ENCODE assay signal across 1 cellular context in the genomic region with DNA sequence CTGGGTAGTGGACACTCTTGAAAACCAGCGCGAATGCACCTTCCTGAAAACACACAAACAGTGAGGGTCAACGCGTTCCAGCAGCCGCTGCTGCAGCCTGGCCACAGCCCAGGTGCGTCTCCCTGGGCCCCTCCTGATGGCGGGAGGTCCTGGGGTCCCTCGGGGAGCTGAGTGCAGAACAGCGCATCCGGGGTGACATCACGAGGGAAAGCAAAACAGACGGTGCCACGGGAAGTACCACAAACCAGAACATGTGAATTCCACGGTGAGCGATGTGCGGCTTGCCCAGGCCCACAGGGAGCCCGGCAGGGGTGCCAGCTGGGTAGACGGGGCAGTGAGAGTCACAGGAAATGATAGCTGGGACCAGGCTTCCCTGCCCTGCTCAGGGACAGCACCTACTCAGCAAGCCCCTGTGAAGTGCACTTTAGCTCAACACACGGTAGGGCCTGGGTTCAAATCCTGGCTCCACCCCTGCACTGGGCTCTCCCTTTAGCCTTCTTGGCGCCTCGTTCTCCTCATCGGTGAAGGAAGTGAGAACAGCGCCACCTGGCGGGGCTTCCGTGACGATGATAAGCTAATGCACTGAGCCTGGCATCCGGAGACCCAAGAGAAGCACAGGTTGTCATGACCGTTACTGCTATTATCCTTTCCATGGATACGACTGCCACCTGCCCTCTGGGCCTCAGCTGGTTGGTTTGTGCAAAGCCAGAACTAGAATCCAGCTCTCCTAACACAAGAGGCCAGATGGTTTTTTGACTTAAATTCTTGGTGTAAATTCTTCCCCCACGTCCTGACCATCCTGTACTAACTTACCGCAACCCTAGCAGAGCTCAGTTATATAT.
TF ChIP-seq lines count a peak whose summit lies in the region.

No MANE protein-coding gene starts in this region.

TF ChIP-seq in HepG2, 621 proteins besides CTCF, POLR2A, EP300 and RAD21 (continued from another document and continues in another):
- TF ChIP-seq ZNF331 (CRISPR knock-in tag; IDR thresholded peaks at IDR 0.05) (0 out of 2 replicates have a peak, but pooled peaks have one; percentile 33), ZC3H13 (CRISPR knock-in tag; IDR thresholded peaks at IDR 0.05) (no peak), ZMYM2 (CRISPR knock-in tag; IDR thresholded peaks at IDR 0.05) (no peak), ETV5 (CRISPR knock-in tag; IDR thresholded peaks at IDR 0.05; ENCODE audit: borderline replicate concordance) (peak; percentile 58; the same call in 1 of the 2 replicates), KDM4B (CRISPR knock-in tag; IDR thresholded peaks at IDR 0.05) (no peak), POLR2G (IDR thresholded peaks at IDR 0.05; ENCODE audit: low read depth, low read length) (no peak), NR2F6 (IDR thresholded peaks at IDR 0.05) (no peak), NR2F6 (CRISPR knock-in tag; IDR thresholded peaks at IDR 0.05) (no peak), ZIK1 (CRISPR knock-in tag; IDR thresholded peaks at IDR 0.05; ENCODE audit: borderline replicate concordance, low read depth) (no peak), SMAD3 (CRISPR knock-in tag; IDR thresholded peaks at IDR 0.05) (no peak), NR2C2 (CRISPR knock-in tag; IDR thresholded peaks at IDR 0.05; ENCODE audit: borderline replicate concordance) (no peak), ZNF205 (CRISPR knock-in tag; IDR thresholded peaks at IDR 0.05) (no peak), STAG1 (CRISPR knock-in tag; IDR thresholded peaks at IDR 0.05) (peak; percentile 76), SNRNP70 (IDR thresholded peaks at IDR 0.05; ENCODE audit: low read depth, low read length) (no peak), ZSCAN25 (CRISPR knock-in tag; IDR thresholded peaks at IDR 0.05) (peak; percentile 84), ZMYM3 (CRISPR knock-in tag; IDR thresholded peaks at IDR 0.05) (peak; percentile 46; the same call in 1 of the 2 replicates), ZNF816 (CRISPR knock-in tag; IDR thresholded peaks at IDR 0.05; ENCODE audit: borderline replicate concordance) (no peak), ZNF674 (CRISPR knock-in tag; IDR thresholded peaks at IDR 0.05; ENCODE audit: low read depth) (no peak), DPF2 (CRISPR knock-in tag; IDR thresholded peaks at IDR 0.05; ENCODE audit: borderline replicate concordance, low read depth) (no peak), ZNF557 (CRISPR knock-in tag; IDR thresholded peaks at IDR 0.05) (no peak), ELF1 (CRISPR knock-in tag; IDR thresholded peaks at IDR 0.05) (peak; percentile 52), TAF15 (IDR thresholded peaks at IDR 0.05; ENCODE audit: low read depth, low read length, poor library complexity, severe bottlenecking) (no peak), MTA3 (CRISPR knock-in tag; IDR thresholded peaks at IDR 0.05) (no peak), SRSF4 (IDR thresholded peaks at IDR 0.05; ENCODE audit: low read depth, low read length, poor library complexity, severe bottlenecking) (no peak), ZNF12 (CRISPR knock-in tag; IDR thresholded peaks at IDR 0.05) (no peak), SMC3 (IDR thresholded peaks at IDR 0.05; ENCODE audit: low read length) (peak; percentile 73), SPEN (CRISPR knock-in tag; IDR thresholded peaks at IDR 0.05; ENCODE audit: low read depth) (no peak), CHCHD3 (CRISPR knock-in tag; IDR thresholded peaks at IDR 0.05) (no peak), AHR (CRISPR knock-in tag; IDR thresholded peaks at IDR 0.05) (no peak), PHF21A (CRISPR knock-in tag; IDR thresholded peaks at IDR 0.05) (no peak), ZNF569 (CRISPR knock-in tag; IDR thresholded peaks at IDR 0.05; ENCODE audit: borderline replicate concordance) (no peak), KMT2A (CRISPR knock-in tag; IDR thresholded peaks at IDR 0.05) (no peak), DMAP1 (CRISPR knock-in tag; IDR thresholded peaks at IDR 0.05) (no peak)
- TF ChIP-seq, protein P1, sequence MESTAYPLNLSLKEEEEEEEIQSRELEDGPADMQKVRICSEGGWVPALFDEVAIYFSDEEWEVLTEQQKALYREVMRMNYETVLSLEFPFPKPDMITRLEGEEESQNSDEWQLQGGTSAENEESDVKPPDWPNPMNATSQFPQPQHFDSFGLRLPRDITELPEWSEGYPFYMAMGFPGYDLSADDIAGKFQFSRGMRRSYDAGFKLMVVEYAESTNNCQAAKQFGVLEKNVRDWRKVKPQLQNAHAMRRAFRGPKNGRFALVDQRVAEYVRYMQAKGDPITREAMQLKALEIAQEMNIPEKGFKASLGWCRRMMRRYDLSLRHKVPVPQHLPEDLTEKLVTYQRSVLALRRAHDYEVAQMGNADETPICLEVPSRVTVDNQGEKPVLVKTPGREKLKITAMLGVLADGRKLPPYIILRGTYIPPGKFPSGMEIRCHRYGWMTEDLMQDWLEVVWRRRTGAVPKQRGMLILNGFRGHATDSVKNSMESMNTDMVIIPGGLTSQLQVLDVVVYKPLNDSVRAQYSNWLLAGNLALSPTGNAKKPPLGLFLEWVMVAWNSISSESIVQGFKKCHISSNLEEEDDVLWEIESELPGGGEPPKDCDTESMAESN (CRISPR knock-in tag; conservative IDR thresholded peaks at IDR 0.05): no peak
- TF ChIP-seq, protein P2, sequence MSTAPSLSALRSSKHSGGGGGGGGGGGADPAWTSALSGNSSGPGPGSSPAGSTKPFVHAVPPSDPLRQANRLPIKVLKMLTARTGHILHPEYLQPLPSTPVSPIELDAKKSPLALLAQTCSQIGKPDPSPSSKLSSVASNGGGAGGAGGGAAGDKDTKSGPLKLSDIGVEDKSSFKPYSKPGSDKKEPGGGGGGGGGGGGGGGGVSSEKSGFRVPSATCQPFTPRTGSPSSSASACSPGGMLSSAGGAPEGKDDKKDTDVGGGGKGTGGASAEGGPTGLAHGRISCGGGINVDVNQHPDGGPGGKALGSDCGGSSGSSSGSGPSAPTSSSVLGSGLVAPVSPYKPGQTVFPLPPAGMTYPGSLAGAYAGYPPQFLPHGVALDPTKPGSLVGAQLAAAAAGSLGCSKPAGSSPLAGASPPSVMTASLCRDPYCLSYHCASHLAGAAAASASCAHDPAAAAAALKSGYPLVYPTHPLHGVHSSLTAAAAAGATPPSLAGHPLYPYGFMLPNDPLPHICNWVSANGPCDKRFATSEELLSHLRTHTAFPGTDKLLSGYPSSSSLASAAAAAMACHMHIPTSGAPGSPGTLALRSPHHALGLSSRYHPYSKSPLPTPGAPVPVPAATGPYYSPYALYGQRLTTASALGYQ (CRISPR knock-in tag; IDR thresholded peaks at IDR 0.05): no peak
- TF ChIP-seq, protein P3, sequence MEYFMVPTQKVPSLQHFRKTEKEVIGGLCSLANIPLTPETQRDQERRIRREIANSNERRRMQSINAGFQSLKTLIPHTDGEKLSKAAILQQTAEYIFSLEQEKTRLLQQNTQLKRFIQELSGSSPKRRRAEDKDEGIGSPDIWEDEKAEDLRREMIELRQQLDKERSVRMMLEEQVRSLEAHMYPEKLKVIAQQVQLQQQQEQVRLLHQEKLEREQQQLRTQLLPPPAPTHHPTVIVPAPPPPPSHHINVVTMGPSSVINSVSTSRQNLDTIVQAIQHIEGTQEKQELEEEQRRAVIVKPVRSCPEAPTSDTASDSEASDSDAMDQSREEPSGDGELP (IDR thresholded peaks at IDR 0.05; ENCODE audit: borderline replicate concordance, low read depth): no peak
- TF ChIP-seq, protein P4, sequence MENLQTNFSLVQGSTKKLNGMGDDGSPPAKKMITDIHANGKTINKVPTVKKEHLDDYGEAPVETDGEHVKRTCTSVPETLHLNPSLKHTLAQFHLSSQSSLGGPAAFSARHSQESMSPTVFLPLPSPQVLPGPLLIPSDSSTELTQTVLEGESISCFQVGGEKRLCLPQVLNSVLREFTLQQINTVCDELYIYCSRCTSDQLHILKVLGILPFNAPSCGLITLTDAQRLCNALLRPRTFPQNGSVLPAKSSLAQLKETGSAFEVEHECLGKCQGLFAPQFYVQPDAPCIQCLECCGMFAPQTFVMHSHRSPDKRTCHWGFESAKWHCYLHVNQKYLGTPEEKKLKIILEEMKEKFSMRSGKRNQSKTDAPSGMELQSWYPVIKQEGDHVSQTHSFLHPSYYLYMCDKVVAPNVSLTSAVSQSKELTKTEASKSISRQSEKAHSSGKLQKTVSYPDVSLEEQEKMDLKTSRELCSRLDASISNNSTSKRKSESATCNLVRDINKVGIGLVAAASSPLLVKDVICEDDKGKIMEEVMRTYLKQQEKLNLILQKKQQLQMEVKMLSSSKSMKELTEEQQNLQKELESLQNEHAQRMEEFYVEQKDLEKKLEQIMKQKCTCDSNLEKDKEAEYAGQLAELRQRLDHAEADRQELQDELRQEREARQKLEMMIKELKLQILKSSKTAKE (CRISPR knock-in tag; IDR thresholded peaks at IDR 0.05; ENCODE audit: borderline replicate concordance): no peak
- TF ChIP-seq, protein P5, sequence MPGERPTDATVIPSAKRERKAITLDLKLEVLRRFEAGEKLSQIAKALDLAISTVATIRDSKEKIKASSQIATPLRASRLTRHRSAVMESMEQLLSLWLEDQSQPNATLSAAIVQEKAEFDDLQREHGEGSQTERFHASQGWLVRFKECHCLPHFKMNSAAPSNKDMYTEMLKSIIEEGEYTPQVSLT (CRISPR knock-in tag; IDR thresholded peaks at IDR 0.05; ENCODE audit: borderline replicate concordance, low read depth): no peak
- TF ChIP-seq, protein P6, sequence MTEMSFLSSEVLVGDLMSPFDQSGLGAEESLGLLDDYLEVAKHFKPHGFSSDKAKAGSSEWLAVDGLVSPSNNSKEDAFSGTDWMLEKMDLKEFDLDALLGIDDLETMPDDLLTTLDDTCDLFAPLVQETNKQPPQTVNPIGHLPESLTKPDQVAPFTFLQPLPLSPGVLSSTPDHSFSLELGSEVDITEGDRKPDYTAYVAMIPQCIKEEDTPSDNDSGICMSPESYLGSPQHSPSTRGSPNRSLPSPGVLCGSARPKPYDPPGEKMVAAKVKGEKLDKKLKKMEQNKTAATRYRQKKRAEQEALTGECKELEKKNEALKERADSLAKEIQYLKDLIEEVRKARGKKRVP (CRISPR knock-in tag; IDR thresholded peaks at IDR 0.05): no peak
- TF ChIP-seq, protein P7, sequence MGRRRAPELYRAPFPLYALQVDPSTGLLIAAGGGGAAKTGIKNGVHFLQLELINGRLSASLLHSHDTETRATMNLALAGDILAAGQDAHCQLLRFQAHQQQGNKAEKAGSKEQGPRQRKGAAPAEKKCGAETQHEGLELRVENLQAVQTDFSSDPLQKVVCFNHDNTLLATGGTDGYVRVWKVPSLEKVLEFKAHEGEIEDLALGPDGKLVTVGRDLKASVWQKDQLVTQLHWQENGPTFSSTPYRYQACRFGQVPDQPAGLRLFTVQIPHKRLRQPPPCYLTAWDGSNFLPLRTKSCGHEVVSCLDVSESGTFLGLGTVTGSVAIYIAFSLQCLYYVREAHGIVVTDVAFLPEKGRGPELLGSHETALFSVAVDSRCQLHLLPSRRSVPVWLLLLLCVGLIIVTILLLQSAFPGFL (CRISPR knock-in tag; IDR thresholded peaks at IDR 0.05): no peak
- TF ChIP-seq, protein P8, sequence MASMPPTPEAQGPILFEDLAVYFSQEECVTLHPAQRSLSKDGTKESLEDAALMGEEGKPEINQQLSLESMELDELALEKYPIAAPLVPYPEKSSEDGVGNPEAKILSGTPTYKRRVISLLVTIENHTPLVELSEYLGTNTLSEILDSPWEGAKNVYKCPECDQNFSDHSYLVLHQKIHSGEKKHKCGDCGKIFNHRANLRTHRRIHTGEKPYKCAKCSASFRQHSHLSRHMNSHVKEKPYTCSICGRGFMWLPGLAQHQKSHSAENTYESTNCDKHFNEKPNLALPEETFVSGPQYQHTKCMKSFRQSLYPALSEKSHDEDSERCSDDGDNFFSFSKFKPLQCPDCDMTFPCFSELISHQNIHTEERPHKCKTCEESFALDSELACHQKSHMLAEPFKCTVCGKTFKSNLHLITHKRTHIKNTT (CRISPR knock-in tag; IDR thresholded peaks at IDR 0.05): no peak
- TF ChIP-seq, protein P9, sequence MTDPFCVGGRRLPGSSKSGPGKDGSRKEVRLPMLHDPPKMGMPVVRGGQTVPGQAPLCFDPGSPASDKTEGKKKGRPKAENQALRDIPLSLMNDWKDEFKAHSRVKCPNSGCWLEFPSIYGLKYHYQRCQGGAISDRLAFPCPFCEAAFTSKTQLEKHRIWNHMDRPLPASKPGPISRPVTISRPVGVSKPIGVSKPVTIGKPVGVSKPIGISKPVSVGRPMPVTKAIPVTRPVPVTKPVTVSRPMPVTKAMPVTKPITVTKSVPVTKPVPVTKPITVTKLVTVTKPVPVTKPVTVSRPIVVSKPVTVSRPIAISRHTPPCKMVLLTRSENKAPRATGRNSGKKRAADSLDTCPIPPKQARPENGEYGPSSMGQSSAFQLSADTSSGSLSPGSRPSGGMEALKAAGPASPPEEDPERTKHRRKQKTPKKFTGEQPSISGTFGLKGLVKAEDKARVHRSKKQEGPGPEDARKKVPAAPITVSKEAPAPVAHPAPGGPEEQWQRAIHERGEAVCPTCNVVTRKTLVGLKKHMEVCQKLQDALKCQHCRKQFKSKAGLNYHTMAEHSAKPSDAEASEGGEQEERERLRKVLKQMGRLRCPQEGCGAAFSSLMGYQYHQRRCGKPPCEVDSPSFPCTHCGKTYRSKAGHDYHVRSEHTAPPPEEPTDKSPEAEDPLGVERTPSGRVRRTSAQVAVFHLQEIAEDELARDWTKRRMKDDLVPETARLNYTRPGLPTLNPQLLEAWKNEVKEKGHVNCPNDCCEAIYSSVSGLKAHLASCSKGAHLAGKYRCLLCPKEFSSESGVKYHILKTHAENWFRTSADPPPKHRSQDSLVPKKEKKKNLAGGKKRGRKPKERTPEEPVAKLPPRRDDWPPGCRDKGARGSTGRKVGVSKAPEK (CRISPR knock-in tag; IDR thresholded peaks at IDR 0.05; ENCODE audit: borderline replicate concordance): no peak
- TF ChIP-seq, protein P10, sequence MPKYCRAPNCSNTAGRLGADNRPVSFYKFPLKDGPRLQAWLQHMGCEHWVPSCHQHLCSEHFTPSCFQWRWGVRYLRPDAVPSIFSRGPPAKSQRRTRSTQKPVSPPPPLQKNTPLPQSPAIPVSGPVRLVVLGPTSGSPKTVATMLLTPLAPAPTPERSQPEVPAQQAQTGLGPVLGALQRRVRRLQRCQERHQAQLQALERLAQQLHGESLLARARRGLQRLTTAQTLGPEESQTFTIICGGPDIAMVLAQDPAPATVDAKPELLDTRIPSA (CRISPR knock-in tag; IDR thresholded peaks at IDR 0.05; ENCODE audit: borderline replicate concordance): no peak
- TF ChIP-seq, protein P11, sequence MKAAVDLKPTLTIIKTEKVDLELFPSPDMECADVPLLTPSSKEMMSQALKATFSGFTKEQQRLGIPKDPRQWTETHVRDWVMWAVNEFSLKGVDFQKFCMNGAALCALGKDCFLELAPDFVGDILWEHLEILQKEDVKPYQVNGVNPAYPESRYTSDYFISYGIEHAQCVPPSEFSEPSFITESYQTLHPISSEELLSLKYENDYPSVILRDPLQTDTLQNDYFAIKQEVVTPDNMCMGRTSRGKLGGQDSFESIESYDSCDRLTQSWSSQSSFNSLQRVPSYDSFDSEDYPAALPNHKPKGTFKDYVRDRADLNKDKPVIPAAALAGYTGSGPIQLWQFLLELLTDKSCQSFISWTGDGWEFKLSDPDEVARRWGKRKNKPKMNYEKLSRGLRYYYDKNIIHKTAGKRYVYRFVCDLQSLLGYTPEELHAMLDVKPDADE (CRISPR knock-in tag; IDR thresholded peaks at IDR 0.05): no peak
- TF ChIP-seq, protein P12, sequence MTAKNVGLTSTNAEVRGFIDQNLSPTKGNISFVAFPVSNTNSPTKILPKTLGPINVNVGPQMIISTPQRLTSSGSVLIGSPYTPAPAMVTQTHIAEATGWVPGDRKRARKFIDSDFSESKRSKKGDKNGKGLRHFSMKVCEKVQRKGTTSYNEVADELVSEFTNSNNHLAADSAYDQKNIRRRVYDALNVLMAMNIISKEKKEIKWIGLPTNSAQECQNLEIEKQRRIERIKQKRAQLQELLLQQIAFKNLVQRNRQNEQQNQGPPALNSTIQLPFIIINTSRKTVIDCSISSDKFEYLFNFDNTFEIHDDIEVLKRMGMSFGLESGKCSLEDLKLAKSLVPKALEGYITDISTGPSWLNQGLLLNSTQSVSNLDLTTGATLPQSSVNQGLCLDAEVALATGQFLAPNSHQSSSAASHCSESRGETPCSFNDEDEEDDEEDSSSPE (CRISPR knock-in tag; IDR thresholded peaks at IDR 0.05): no peak
